In the genomic region with DNA sequence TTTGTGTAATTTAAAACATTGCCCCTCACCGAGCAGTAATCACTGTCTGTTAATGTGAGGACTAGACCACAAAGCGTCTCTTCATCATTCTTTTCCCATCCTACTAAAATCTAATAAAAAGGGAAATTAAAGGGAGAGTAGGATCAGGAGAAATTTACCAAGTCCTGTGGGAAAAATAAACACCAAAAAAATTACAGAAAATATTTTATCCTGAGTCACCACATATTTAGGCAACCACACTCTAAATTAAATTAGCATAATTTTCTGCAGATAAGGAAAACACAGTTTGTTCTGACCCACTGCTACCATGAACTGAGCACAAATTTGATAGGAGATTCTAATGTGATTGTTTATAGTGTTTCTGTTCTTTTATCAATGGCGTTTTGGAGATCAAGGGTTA, we compare ENCODE assay signal across 19 cellular contexts. TPM values are rescaled to one million over a fixed set of nuclear protein-coding genes. Genes with fewer than 3 reads are reported as not detected.
DNase-seq lines count a peak whose midpoint lies in the region; ATAC-seq and TF ChIP-seq lines count a peak whose summit lies in the region.
"Had no signal": no experiment of that assay in that cellular context is flagged by ENCODE, and none has a peak within 500 bp of the region (broad histone marks: within the 10 kb centered on the region; RNA-seq: fewer than 3 reads in every experiment).

No MANE protein-coding gene starts in this region.

- TF ChIP-seq CTCF in ovary (IDR thresholded peaks at IDR 0.05) (no peak), progenitor cell of endocrine pancreas (IDR thresholded peaks at IDR 0.05; ENCODE audit: unreplicated experiment) (no peak)

- H3K27ac ChIP-seq in ovary = no peak overlapping the region

- DNase-seq in GM03348 (ENCODE audit: low spot score) (peak; percentile 31), iris pigment epithelial cell (ENCODE audit: low read depth) (peak; percentile 7), ovary (no peak), progenitor cell of endocrine pancreas (ENCODE audit: low spot score, unreplicated experiment) (no peak), amygdala (lab: John Stamatoyannopoulos, UW) (no peak)
- no peak for DNase-seq in activated CD4-positive, CD25-positive, alpha-beta regulatory T cell (lab: John Stamatoyannopoulos, UW)
- DNase-seq: COR-L47; GF-D8; KG1; MV-4-11; NCI-H1417; NCI-H187; NCI-H2107; NCI-H510A; NCI-H748 treated with DMSO at 0.1 percent for 48 hours; NK-92 treated with Interleukin-12 subunit alpha and Interleukin-12 subunit beta, amount 100 ng/mL, for 24 hours had no signal

- no peak for TF ChIP-seq EP300 in ovary (IDR thresholded peaks at IDR 0.05)

- 25 to 32% (median 32%) methylated on average over 3 of the region's 3 CpGs for WGBS in ovary, 3 donors

- no peak overlapping the region for H3K4me3 Mint-ChIP-seq in progenitor cell of endocrine pancreas (ENCODE audit: low read depth)

- ATAC-seq in SK-N-SH treated with all-trans-retinoic acid at 6 μM for 48 hours = peak; percentile 78
- ATAC-seq: HepG2, Right ventricle myocardium inferior had no signal

- H3K4me1 ChIP-seq in ovary (ENCODE audit: insufficient read depth) = peaks cover 12% of the 10 kb centered on the region

- H3K9me3 Mint-ChIP-seq in progenitor cell of endocrine pancreas (ENCODE audit: low read depth) = peaks cover 8% of the 10 kb centered on the region

- peaks cover 17% of the 10 kb centered on the region for H3K36me3 Mint-ChIP-seq in progenitor cell of endocrine pancreas (ENCODE audit: insufficient read depth)

- H3K27me3 ChIP-seq in ovary = no peaks in the 10 kb centered on the region

- H3K4me3 ChIP-seq in ovary = no peak overlapping the region

- peaks cover 12% of the 10 kb centered on the region for H3K4me1 Mint-ChIP-seq in progenitor cell of endocrine pancreas (ENCODE audit: low read depth)

- H3K36me3 ChIP-seq in ovary = no peaks in the 10 kb centered on the region

- intact Hi-C loops in ovary (cut with DNase I) = loop anchor here in 1 of 4 donors (10.0 kb wide), 1 partner anchor 48 kb away; the partner anchor contains the start of gene CCDC6

- TF ChIP-seq POLR2A in ovary (IDR thresholded peaks at IDR 0.05) = no peak

- no peak overlapping the region for H3K27ac Mint-ChIP-seq in progenitor cell of endocrine pancreas

- H3K9me3 ChIP-seq in ovary = no peaks in the 10 kb centered on the region

- no peaks in the 10 kb centered on the region for H3K27me3 Mint-ChIP-seq in progenitor cell of endocrine pancreas

TF ChIP-seq in SK-N-SH treated with all-trans-retinoic acid at 6 μM for 48 hours, 23 proteins besides CTCF, POLR2A, EP300 and RAD21:
- TF ChIP-seq GLIS3 (CRISPR knock-in tag; IDR thresholded peaks at IDR 0.05) (no peak), ISL1 (CRISPR knock-in tag; IDR thresholded peaks at IDR 0.05) (peak; percentile 54), ZC3H10 (CRISPR knock-in tag; IDR thresholded peaks at IDR 0.05) (0 out of 2 replicates have a peak, but pooled peaks have one; percentile 34)
TF ChIP-seq in SK-N-SH treated with all-trans-retinoic acid at 6 μM for 48 hours: peak in this region for 2.

RNA-seq across cellular contexts. Expression of gene CCDC6, which starts 49.3 kb away (rescaled TPM):
- 10 to 100 TPM; 22.2 to 46.8 (median 34.2) TPM for total RNA-seq in ovary
- 10 to 100 TPM; 12.2 to 34.1 TPM for polyA plus RNA-seq in ovary
- total RNA-seq in progenitor cell of endocrine pancreas = 57.6 TPM in 2 replicates

Comparison
In these comparisons a context has a peak if more than half of its experiments do, and no peak if none do; other contexts are left out.
1. DNase-seq: peak in GM03348 (single experiment) and iris pigment epithelial cell (single experiment); none in ovary (0 of 5), activated CD4-positive, CD25-positive, alpha-beta regulatory T cell (0 of 4), progenitor cell of endocrine pancreas (single experiment) and amygdala (0 of 56).